Comparison of ENCODE assay signal across 10 cellular contexts in the genomic region with DNA sequence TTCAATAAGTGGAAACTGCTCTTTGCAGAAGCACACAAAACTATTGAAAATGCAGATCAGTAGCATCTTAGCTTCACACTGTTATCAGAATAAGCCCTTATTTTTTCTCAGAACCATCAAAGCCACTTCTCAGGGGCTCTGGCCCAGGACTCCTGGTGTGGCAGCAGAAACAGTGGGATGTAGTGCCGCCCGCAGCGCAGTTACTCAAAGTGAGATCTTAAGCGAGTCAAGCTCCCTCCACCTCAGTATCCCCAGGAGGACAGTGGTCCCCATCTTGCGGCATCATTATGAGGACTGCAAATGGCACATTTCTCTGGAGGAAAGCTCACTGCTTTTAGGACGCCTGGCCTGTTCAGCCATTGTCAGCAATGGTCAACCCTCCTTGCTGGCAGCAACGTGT.
A peak's percentile ranks its signal among the peaks of the same experiment; 100 is the strongest.
DNase-seq lines count a peak whose midpoint lies in the region; ATAC-seq, FAIRE-seq and TF ChIP-seq lines count a peak whose summit lies in the region.
"Had no signal": no experiment of that assay in that cellular context is flagged by ENCODE, and none has a peak within 500 bp of the region (broad histone marks: within the 10 kb centered on the region; RNA-seq: fewer than 3 reads in every experiment).

No MANE protein-coding gene starts in this region.

- H3K4me3 Mint-ChIP-seq in T-helper 17 cell: peak overlapping the region; percentile 21
- H3K4me3 Mint-ChIP-seq: activated CD4-positive, alpha-beta T cell treated with anti-CD3 and anti-CD28 coated beads, Interleukin-2, amount 10 ng/mL, durations not matched to agents 7 days and 5 days; H9 had no signal

- H3K79me2 ChIP-seq in DND-41 (ENCODE audit: insufficient read depth, low read length): peaks cover 96% of the 10 kb centered on the region

- intact Hi-C loops in kidney (cut with DNase I): no loop called here

- peak overlapping the region; percentile 100 for H3K27ac Mint-ChIP-seq in T-helper 17 cell
- H3K27ac Mint-ChIP-seq: H9 had no signal

- H3K4me3 ChIP-seq in DND-41 (ENCODE audit: low read depth in 1 of 2, low read length in 2 of 2) (no peak overlapping the region), kidney (ENCODE audit: low read length in 2 of 2) (no peak overlapping the region)

- H2AFZ ChIP-seq in DND-41 (ENCODE audit: low read depth, low read length): no peak overlapping the region

- H3K9ac ChIP-seq in DND-41 (ENCODE audit: low read depth, low read length): no peak overlapping the region
- H3K9ac ChIP-seq in kidney (ENCODE audit: low read length in 2 of 2): no peak overlapping the region

- ATAC-seq in DND-41 (ENCODE audit: insufficient read depth, low read depth): no peak
- ATAC-seq in T-helper 17 cell: no peak
- no peak for ATAC-seq in GM21526 (IDR thresholded peaks at IDR 0.05; ENCODE audit: low FRiP score, unreplicated experiment)

- no peak for DNase-seq in DND-41
- no peak for DNase-seq in T-helper 17 cell
- no peak for DNase-seq in kidney
- peak; percentile 23 for DNase-seq in stimulated activated CD8-positive, alpha-beta memory T cell treated with anti-CD3 and anti-CD28 coated beads, Interleukin-4, amount 100 ng/mL, for 48 hours
- no peak for DNase-seq in SIG-M5 (lab: John Stamatoyannopoulos, UW)
- DNase-seq in iPS-NIHi11 (ENCODE audit: low spot score): no peak
- DNase-seq: H9, hippocampal formation had no signal

- H3K27ac ChIP-seq in DND-41 (ENCODE audit: low read length) (peak overlapping the region; percentile 48), kidney (ENCODE audit: low read depth in 2 of 2, low read length in 2 of 2) (peak overlapping the region; percentile 33 to 56)

- no peaks in the 10 kb centered on the region for H4K20me1 ChIP-seq in DND-41 (ENCODE audit: insufficient read depth, low read length)

- H3K36me3 Mint-ChIP-seq in T-helper 17 cell (ENCODE audit: low read depth): no peaks in the 10 kb centered on the region

- H3K36me3 ChIP-seq in DND-41 (ENCODE audit: insufficient read depth, low read length) (peaks cover 21% of the 10 kb centered on the region), kidney (ENCODE audit: control insufficient read depth in 1 of 2, insufficient read depth in 2 of 2, low read length in 2 of 2) (no peaks in the 10 kb centered on the region)

- peaks cover 75% of the 10 kb centered on the region for H3K4me1 Mint-ChIP-seq in T-helper 17 cell

- TF ChIP-seq CTCF in DND-41 (IDR thresholded peaks at IDR 0.05; ENCODE audit: borderline replicate concordance, extremely low read depth, low read length, poor library complexity, severe bottlenecking): no peak
- no peak for TF ChIP-seq CTCF in kidney (IDR thresholded peaks at IDR 0.05; ENCODE audit: borderline replicate concordance, extremely low read depth, insufficient read depth)

- H3K9me3 ChIP-seq in DND-41 (ENCODE audit: insufficient read depth, low read length, severe bottlenecking) (no peaks in the 10 kb centered on the region), T-helper 17 cell (ENCODE audit: control insufficient read depth, low read length, poor library complexity, severe bottlenecking) (no peaks in the 10 kb centered on the region), kidney (ENCODE audit: control insufficient read depth in 1 of 2, low read length in 2 of 2) (no peaks in the 10 kb centered on the region)

- H3K4me1 ChIP-seq in DND-41 (ENCODE audit: insufficient read depth, low read length) (peaks cover 63% of the 10 kb centered on the region), kidney (ENCODE audit: control insufficient read depth in 1 of 2, insufficient read depth in 1 of 2, low read depth in 1 of 2, low read length in 2 of 2) (peaks cover 0 to 6% of the 10 kb centered on the region in 2 donors)

- no peaks in the 10 kb centered on the region for H3K27me3 Mint-ChIP-seq in T-helper 17 cell
- H3K27me3 Mint-ChIP-seq: activated CD4-positive, alpha-beta T cell treated with anti-CD3 and anti-CD28 coated beads, Interleukin-2, amount 10 ng/mL, durations not matched to agents 7 days and 5 days had no signal

- H3K27me3 ChIP-seq in DND-41 (ENCODE audit: insufficient read depth, low read length, poor library complexity): no peaks in the 10 kb centered on the region

- no peak overlapping the region for H3K4me2 ChIP-seq in DND-41 (ENCODE audit: insufficient read depth, low read length)

- no peak for FAIRE-seq in kidney (lab: Jason Lieb, UNC)
